ENCODE assay signal across 17 cellular contexts in the genomic region with DNA sequence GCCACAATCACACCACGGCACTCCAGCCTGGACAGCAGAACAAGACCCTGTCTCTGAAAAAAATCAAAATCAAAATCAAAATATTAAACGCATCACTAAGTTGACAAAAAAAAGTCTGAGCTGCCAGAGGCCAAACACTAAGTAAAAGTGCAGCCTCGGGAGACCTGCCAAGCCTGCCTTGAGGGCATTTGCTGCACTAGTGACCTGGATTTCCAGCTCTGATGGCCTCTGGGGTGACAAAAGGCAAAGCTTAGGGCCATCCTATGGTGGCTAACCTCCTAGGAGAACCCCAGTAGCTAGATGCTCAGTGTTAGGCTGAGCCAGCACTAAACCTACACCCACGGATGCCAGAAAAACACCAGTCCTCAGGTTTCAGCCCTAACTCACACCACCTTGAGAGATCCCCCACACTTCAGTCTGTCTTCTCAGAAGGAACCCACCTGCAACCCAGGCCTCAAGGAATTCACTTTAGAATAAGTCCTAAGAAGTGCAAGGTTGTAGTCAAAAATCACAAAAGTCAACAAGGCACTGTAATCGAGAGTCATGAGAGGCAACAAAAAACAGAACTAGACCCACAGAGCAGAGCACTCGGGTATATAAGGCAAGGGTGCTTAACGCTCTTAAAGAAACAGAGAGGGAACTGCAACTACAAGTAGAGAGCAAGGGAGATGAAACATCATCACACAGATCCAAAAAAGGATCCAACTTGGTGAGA.
"Had no signal": no experiment of that assay in that cellular context is flagged by ENCODE, and none has a peak within 500 bp of the region (broad histone marks: within the 10 kb centered on the region; RNA-seq: fewer than 3 reads in every experiment).

No MANE protein-coding gene starts in this region.

- ATAC-seq: body of pancreas, foreskin keratinocyte, left cardiac atrium, mucosa of descending colon, sciatic nerve, SK-N-SH treated with all-trans-retinoic acid at 6 μM for 48 hours had no signal

- H3K9me3 ChIP-seq: body of pancreas, mucosa of descending colon, psoas muscle, spleen had no signal

- H3K4me1 ChIP-seq: body of pancreas, psoas muscle had no signal

- H3K4me3 ChIP-seq: body of pancreas, mucosa of descending colon, psoas muscle, spleen had no signal

- H3K27ac Mint-ChIP-seq: activated B cell treated with CpG ODN at 0.5 μM for 24 hours, nephron, type B pancreatic cell had no signal

- H3K4me1 Mint-ChIP-seq: activated B cell treated with CpG ODN at 0.5 μM for 24 hours, nephron had no signal

- H3K4me3 Mint-ChIP-seq: activated B cell treated with CpG ODN at 0.5 μM for 24 hours, nephron, type B pancreatic cell had no signal

- H3K27me3 ChIP-seq: body of pancreas, foreskin keratinocyte, spleen had no signal

- H3K27ac ChIP-seq: body of pancreas, foreskin keratinocyte, psoas muscle, spleen had no signal

- H3K9me3 Mint-ChIP-seq: activated B cell treated with CpG ODN at 0.5 μM for 24 hours, type B pancreatic cell had no signal

- DNase-seq: activated B cell treated with CpG ODN at 0.5 μM for 24 hours; activated CD4-positive, alpha-beta T cell treated with anti-CD3 and anti-CD28 coated beads, Interleukin-2, amount 50 U/mL, for 1 hour; activated naive CD4-positive, alpha-beta T cell; foreskin keratinocyte; left cardiac atrium; mammary epithelial cell; occipital lobe; psoas muscle; spleen; stimulated activated CD4-positive, alpha-beta T cell treated with anti-CD3 and anti-CD28 coated beads, Interleukin-1b, Interleukin-23, amount 100 ng/mL, for 48 hours; stimulated activated naive CD4-positive, alpha-beta T cell had no signal

- H3K27me3 Mint-ChIP-seq: activated B cell treated with CpG ODN at 0.5 μM for 24 hours, type B pancreatic cell had no signal
